8 cellular contexts compared by ENCODE assay signal in genomic region chr17:75524269-75524970, GRCh38. TPM values are rescaled to one million over a fixed set of nuclear protein-coding genes. Genes with fewer than 3 reads are reported as not detected.
DNase-seq lines count a peak whose midpoint lies in the region; ATAC-seq and TF ChIP-seq lines count a peak whose summit lies in the region.

No MANE protein-coding gene starts in this region.

- no peaks in the 10 kb centered on the region for H3K9me3 Mint-ChIP-seq in activated naive CD4-positive, alpha-beta T cell treated with anti-CD3 and anti-CD28 coated beads, Interleukin-2, amount 50 U/mL, for 24 hours
- H3K9me3 Mint-ChIP-seq in chondrocyte (ENCODE audit: low read depth) (no peaks in the 10 kb centered on the region), mesothelial cell of epicardium (no peaks in the 10 kb centered on the region), type B pancreatic cell (no peaks in the 10 kb centered on the region)

- no peak for ATAC-seq in HG02759 (IDR thresholded peaks at IDR 0.05; ENCODE audit: unreplicated experiment)

- H3K27me3 Mint-ChIP-seq in activated naive CD4-positive, alpha-beta T cell treated with anti-CD3 and anti-CD28 coated beads, Interleukin-2, amount 50 U/mL, for 24 hours: no peaks in the 10 kb centered on the region
- H3K27me3 Mint-ChIP-seq in chondrocyte (ENCODE audit: low read depth) (peaks cover 2% of the 10 kb centered on the region), mesothelial cell of epicardium (ENCODE audit: low read depth) (peaks cover 12% of the 10 kb centered on the region), type B pancreatic cell (peaks cover 11% of the 10 kb centered on the region)

- DNase-seq in activated naive CD4-positive, alpha-beta T cell treated with anti-CD3 and anti-CD28 coated beads, Interleukin-2, amount 50 U/mL, for 16 hours: no peak
- DNase-seq in chondrocyte (ENCODE audit: low spot score) (no peak), mesothelial cell of epicardium (ENCODE audit: low spot score in 2 of 2, unreplicated experiment in 2 of 2) (no peak), type B pancreatic cell (ENCODE audit: extremely low spot score, unreplicated experiment) (no peak), NCI-H2081 treated with DMSO at 0.1 percent for 48 hours (lab: John Stamatoyannopoulos, UW) (no peak), NCI-H1694 (lab: John Stamatoyannopoulos, UW) (no peak)

- H3K4me1 Mint-ChIP-seq in activated naive CD4-positive, alpha-beta T cell treated with anti-CD3 and anti-CD28 coated beads, Interleukin-2, amount 50 U/mL, for 24 hours: peaks cover 7% of the 10 kb centered on the region
- H3K4me1 Mint-ChIP-seq in chondrocyte (ENCODE audit: low read depth) (peaks cover 4% of the 10 kb centered on the region), mesothelial cell of epicardium (peaks cover 9% of the 10 kb centered on the region), type B pancreatic cell (ENCODE audit: unreplicated experiment) (peaks cover 4% of the 10 kb centered on the region)

- H3K27ac Mint-ChIP-seq in activated naive CD4-positive, alpha-beta T cell treated with anti-CD3 and anti-CD28 coated beads, Interleukin-2, amount 50 U/mL, for 24 hours: no peak overlapping the region
- no peak overlapping the region for H3K27ac Mint-ChIP-seq in chondrocyte (ENCODE audit: unreplicated experiment)
- peak overlapping the region; percentile 39 for H3K27ac Mint-ChIP-seq in mesothelial cell of epicardium
- peak overlapping the region; percentile 53 for H3K27ac Mint-ChIP-seq in type B pancreatic cell

- TF ChIP-seq CTCF in chondrocyte (IDR thresholded peaks at IDR 0.05): no peak
- no peak for TF ChIP-seq CTCF in mesothelial cell of epicardium (IDR thresholded peaks at IDR 0.05; ENCODE audit: unreplicated experiment)
- TF ChIP-seq CTCF in type B pancreatic cell (conservative IDR thresholded peaks at IDR 0.05): no peak

- H3K4me3 Mint-ChIP-seq in activated naive CD4-positive, alpha-beta T cell treated with anti-CD3 and anti-CD28 coated beads, Interleukin-2, amount 50 U/mL, for 24 hours: peak overlapping the region; percentile 51
- H3K4me3 Mint-ChIP-seq in chondrocyte (ENCODE audit: unreplicated experiment): peak overlapping the region; percentile 55
- H3K4me3 Mint-ChIP-seq in mesothelial cell of epicardium: peak overlapping the region; percentile 59
- peak overlapping the region; percentile 74 for H3K4me3 Mint-ChIP-seq in type B pancreatic cell

- H3K36me3 Mint-ChIP-seq in activated naive CD4-positive, alpha-beta T cell treated with anti-CD3 and anti-CD28 coated beads, Interleukin-2, amount 50 U/mL, for 24 hours: peaks cover 3% of the 10 kb centered on the region
- H3K36me3 Mint-ChIP-seq in chondrocyte (ENCODE audit: low read depth) (peaks cover 2% of the 10 kb centered on the region), mesothelial cell of epicardium (peaks cover 12% of the 10 kb centered on the region), type B pancreatic cell (peaks cover 3% of the 10 kb centered on the region)

RNA-seq across cellular contexts. Expression of gene LLGL2, which starts 1.1 kb away (rescaled TPM):
- total RNA-seq in chondrocyte (1.4 to 1.8 TPM (median 1.5 TPM) in 3 replicates), mesothelial cell of epicardium (29.8 to 33.1 TPM (median 31.9 TPM) in 3 replicates), type B pancreatic cell (ENCODE audit: low replicate concordance) (90.6 and 226 TPM in 2 replicates)

RNA-seq across cellular contexts. Expression of gene TSEN54, which starts 8.1 kb away (rescaled TPM):
- total RNA-seq in chondrocyte: 11.0 to 14.6 TPM (median 12.2 TPM) in 3 replicates
- 27.2 to 31.8 TPM (median 31.8 TPM) in 3 replicates for total RNA-seq in mesothelial cell of epicardium
- total RNA-seq in type B pancreatic cell (ENCODE audit: low replicate concordance): 28.4 and 41.0 TPM in 2 replicates

RNA-seq across cellular contexts. Expression of gene CASKIN2, which starts 9.1 kb away (rescaled TPM):
- 27.1 to 30.4 TPM (median 30.3 TPM) in 3 replicates for total RNA-seq in chondrocyte
- 37.4 to 39.2 TPM (median 37.4 TPM) in 3 replicates for total RNA-seq in mesothelial cell of epicardium
- total RNA-seq in type B pancreatic cell (ENCODE audit: low replicate concordance): 29.5 and 31.2 TPM in 2 replicates

Comparison
In these comparisons a context has a peak if more than half of its experiments do, and no peak if none do; other contexts are left out.
1. H3K27ac Mint-ChIP-seq: peak in mesothelial cell of epicardium (single experiment) and type B pancreatic cell (single experiment); none in activated naive CD4-positive, alpha-beta T cell treated with anti-CD3 and anti-CD28 coated beads, Interleukin-2, amount 50 U/mL, for 24 hours (single experiment) and chondrocyte (single experiment).
2. RNA of gene LLGL2, which starts 1.1 kb away (total RNA-seq): 90.6 to 226 TPM in type B pancreatic cell and 29.8 to 33.1 TPM in mesothelial cell of epicardium; 1.4 to 1.8 TPM in chondrocyte; every median in the first group is over 10 times any median in the second.
3. Peak in every context shown above with its lines, with median percentiles within 50 percentile points of each other: H3K4me3 Mint-ChIP-seq.